ENCODE assay signal across 8 cellular contexts in genomic region chr19:49363265-49364082, GRCh38. TPM values are rescaled to one million over a fixed set of nuclear protein-coding genes. Genes with fewer than 3 reads are reported as not detected.
A peak's percentile ranks its signal among the peaks of the same experiment; 100 is the strongest.
DNase-seq lines count a peak whose midpoint lies in the region; ATAC-seq, FAIRE-seq and TF ChIP-seq lines count a peak whose summit lies in the region.

Gene DKKL1 (plus strand): TSS chr19:49363877. CDS start chr19:49363999, 122 bp downstream.

- H3K36me3 ChIP-seq in adipocyte (ENCODE audit: control insufficient read depth, insufficient read depth, low read length, severe bottlenecking) (peaks cover 4% of the 10 kb centered on the region), heart right ventricle (peaks cover 0 to 13% (median 10%) of the 10 kb centered on the region in 9 donors)

- no peak for TF ChIP-seq POLR2A in GM12892 (IDR thresholded peaks at IDR 0.05; ENCODE audit: low read depth, low read length)

- H3K27me3 ChIP-seq in adipocyte (replicated peaks; ENCODE audit: control insufficient read depth, insufficient read depth, low read length) (no peaks in the 10 kb centered on the region), heart right ventricle (peaks cover 0 to 31% (median 0%) of the 10 kb centered on the region in 7 donors)

- no peak within 1 kb of the TSS for H3K27ac Mint-ChIP-seq in type B pancreatic cell

- peak within 1 kb of the TSS; percentile 91 to 99 (median 96) for H3K27ac ChIP-seq in heart right ventricle

- peak; percentile 88 for FAIRE-seq in GM12892 (lab: Jason Lieb, UNC)

- peaks cover under 1% of the 10 kb centered on the region for H3K9me3 ChIP-seq in adipocyte (ENCODE audit: control insufficient read depth, low read length)
- H3K9me3 ChIP-seq in heart right ventricle: peaks cover 0 to 6% (median 0%) of the 10 kb centered on the region in 11 donors

- DNase-seq in GM12892 (ENCODE audit: insufficient read length): peak; percentile 70
- DNase-seq in HUDEP-2 (lab: John Stamatoyannopoulos, UW; ENCODE audit: unreplicated experiment in 76 of 76): peak; percentile 86 to 100 (median 99)
- peak; percentile 78 for DNase-seq in SKM-1 treated with dmso at 0.1 percent for 144 hours (lab: John Stamatoyannopoulos, UW; ENCODE audit: unreplicated experiment)
- DNase-seq in adipocyte (ENCODE audit: low read depth): peak; percentile 99
- peak; percentile 99 to 100 for DNase-seq in heart right ventricle
- DNase-seq in posterior vena cava (ENCODE audit: low spot score): peak; percentile 100
- DNase-seq in type B pancreatic cell (ENCODE audit: extremely low spot score, unreplicated experiment): peak; percentile 99

- H3K9ac ChIP-seq in adipocyte (ENCODE audit: low read length): peak within 1 kb of the TSS; percentile 93

- H3K4me1 Mint-ChIP-seq in type B pancreatic cell (ENCODE audit: unreplicated experiment): peaks cover 5% of the 10 kb centered on the region

- peak; percentile 84 to 95 (median 91) for ATAC-seq in heart right ventricle
- no peak for ATAC-seq in HG02884 (IDR thresholded peaks at IDR 0.05; ENCODE audit: unreplicated experiment)

- no peak within 1 kb of the TSS for H3K4me3 Mint-ChIP-seq in type B pancreatic cell

- WGBS in heart right ventricle, 2 donors: 1 to 2% methylated on average over 46 of the region's 46 CpGs

- peaks cover 13% of the 10 kb centered on the region for H3K4me1 ChIP-seq in adipocyte (ENCODE audit: control insufficient read depth, insufficient read depth, low read length)
- peaks cover 0 to 25% (median 11%) of the 10 kb centered on the region in 9 donors for H3K4me1 ChIP-seq in heart right ventricle

- TF ChIP-seq CTCF in heart right ventricle (IDR thresholded peaks at IDR 0.05) (peak in 4 of 9 donors; percentile 29 to 53 (median 40)), type B pancreatic cell (conservative IDR thresholded peaks at IDR 0.05) (no peak)

- peaks cover 3% of the 10 kb centered on the region for H3K36me3 Mint-ChIP-seq in type B pancreatic cell

- H3K27me3 Mint-ChIP-seq in type B pancreatic cell: no peaks in the 10 kb centered on the region

- peak within 1 kb of the TSS; percentile 90 for H3K4me3 ChIP-seq in adipocyte (ENCODE audit: low read length)
- H3K4me3 ChIP-seq in heart right ventricle: peak within 1 kb of the TSS; percentile 65 to 97 (median 82)

- intact Hi-C loops in heart right ventricle (cut with DNase I) (loop anchor here in 3 of 10 donors (2.0 to 5.0 kb wide), 3 partner anchors 25 to 491 kb away; partner anchors contain the start of gene PPP1R15A (in 1 of the 3)), posterior vena cava (cut with DNase I) (no loop called here)

- H3K9me3 Mint-ChIP-seq in type B pancreatic cell: no peaks in the 10 kb centered on the region

RNA-seq across cellular contexts. Expression of gene DKKL1, which starts in this region (rescaled TPM):
- not detected for polyA plus RNA-seq in GM12892 (2012; ENCODE audit: missing spikeins)
- under 1 TPM in 3 of 10 donors, not detected in 7; 0.22 to 0.54 (median 0.26) TPM for total RNA-seq in heart right ventricle
- under 1 TPM in 1 of 2 donors, not detected in 1; 0.20 TPM for polyA plus RNA-seq in heart right ventricle
- not detected for total RNA-seq in posterior vena cava
- 0.90 and 9.4 TPM in 2 replicates for total RNA-seq in type B pancreatic cell (ENCODE audit: low replicate concordance)

Comparison
In these comparisons a context has a peak if more than half of its experiments do, and no peak if none do; other contexts are left out.
1. Peak in DNase-seq, ATAC-seq, H3K4me3 ChIP-seq and H3K27ac ChIP-seq in heart right ventricle; RNA of the gene not detected or under 1 TPM.
2. Peak in DNase-seq in posterior vena cava; RNA of the gene not detected or under 1 TPM.